Comparison of ENCODE assay signal across 24 cellular contexts in the genomic region with DNA sequence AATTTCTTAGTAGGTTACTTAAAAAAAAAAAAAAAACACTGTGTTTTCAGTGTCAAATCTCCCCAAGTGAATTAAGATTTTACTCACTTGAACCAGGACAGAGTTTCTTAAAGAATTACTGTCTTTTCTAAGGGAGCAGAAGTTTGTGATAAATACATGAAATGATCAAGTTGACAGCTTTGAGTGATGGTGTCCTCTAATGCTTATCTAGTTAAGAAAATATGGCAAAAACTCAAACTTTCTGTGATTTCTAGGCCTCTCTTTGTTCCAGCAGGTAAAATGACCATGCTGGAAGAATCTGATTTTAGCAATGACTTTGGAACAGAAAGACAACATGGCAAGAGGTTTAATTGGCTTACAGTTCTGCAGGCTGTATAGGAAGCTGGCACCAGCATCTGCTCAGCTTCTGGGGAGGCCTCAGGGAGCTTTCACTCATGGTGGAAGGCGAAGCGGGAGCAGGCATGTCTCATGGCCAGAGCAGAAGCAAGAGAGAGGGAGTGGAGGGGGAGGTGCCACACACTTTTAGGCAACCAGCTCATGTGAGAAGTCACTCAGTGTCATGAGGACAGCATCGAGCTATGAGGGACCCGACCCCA. TPM values are rescaled to one million over a fixed set of nuclear protein-coding genes. Genes with fewer than 3 reads are reported as not detected.
DNase-seq lines count a peak whose midpoint lies in the region; ATAC-seq, FAIRE-seq and TF ChIP-seq lines count a peak whose summit lies in the region.
"Had no signal": no experiment of that assay in that cellular context is flagged by ENCODE, and none has a peak within 500 bp of the region (broad histone marks: within the 10 kb centered on the region; RNA-seq: fewer than 3 reads in every experiment).

No MANE protein-coding gene starts in this region.

- H3K27ac ChIP-seq in breast epithelium, result no peak overlapping the region
- H3K27ac ChIP-seq: colonic mucosa, neutrophil, SJCRH30 had no signal

- H3K9me3 ChIP-seq in breast epithelium (no peaks in the 10 kb centered on the region), mucosa of descending colon (no peaks in the 10 kb centered on the region)
- H3K9me3 ChIP-seq: colonic mucosa, neutrophil, psoas muscle, SJCRH30, upper lobe of left lung had no signal

- DNase-seq in MCF 10A (ENCODE audit: unreplicated experiment) (no peak), breast epithelium (ENCODE audit: low spot score in 2 of 2) (no peak), naive B cell (no peak), glomerular visceral epithelial cell (ENCODE audit: extremely low spot score) (no peak), mucosa of descending colon (no peak), frontal cortex (ENCODE audit: low spot score in 2 of 2) (no peak)
- DNase-seq in activated CD8-positive, alpha-beta T cell treated with anti-CD3 and anti-CD28 coated beads for 36 hours, result no peak
- DNase-seq: amniotic stem cell; colonic mucosa; effector memory CD8-positive, alpha-beta T cell; foreskin melanocyte; islet precursor cell; NCI-H1694; NCI-H510A; psoas muscle; SJCRH30; stimulated activated CD4-positive, alpha-beta T cell treated with anti-CD3 and anti-CD28 coated beads, Interleukin-15, amount 100 ng/mL, for 24 hours; T-helper 1 cell; upper lobe of left lung had no signal

- intact Hi-C loops in MCF 10A (cut with micrococcal nuclease) (no loop called here), breast epithelium (cut with DNase I; ENCODE audit: low total_unique reads) (no loop called here), mucosa of descending colon (cut with DNase I, micrococcal nuclease) (no loop called here)
- intact Hi-C loops in activated CD8-positive, alpha-beta T cell treated with anti-CD3 and anti-CD28 coated beads for 36 hours (cut with micrococcal nuclease), result loop anchor here (10.0 kb wide), 2 partner anchors 183 to 297 kb away; a partner anchor contains a TSS

- H3K4me1 Mint-ChIP-seq in MCF 10A (ENCODE audit: insufficient read depth, unreplicated experiment), result peaks cover 15% of the 10 kb centered on the region
- peaks cover 86% of the 10 kb centered on the region for H3K4me1 Mint-ChIP-seq in activated CD8-positive, alpha-beta T cell treated with anti-CD3 and anti-CD28 coated beads for 36 hours (ENCODE audit: low read depth)
- peaks cover 74 to 90% (median 84%) of the 10 kb centered on the region in 3 donors for H3K4me1 Mint-ChIP-seq in naive B cell

- H3K36me3 ChIP-seq in breast epithelium, result no peaks in the 10 kb centered on the region
- no peaks in the 10 kb centered on the region for H3K36me3 ChIP-seq in mucosa of descending colon (ENCODE audit: low read depth)
- H3K36me3 ChIP-seq: colonic mucosa, neutrophil, SJCRH30, upper lobe of left lung had no signal

- BruUV-seq in MCF 10A (replicated peaks; lab: Mats Ljungman, UMichigan), result no TSS peak

- TF ChIP-seq CTCF in MCF 10A (IDR thresholded peaks at IDR 0.05; ENCODE audit: unreplicated experiment) (no peak), breast epithelium (IDR thresholded peaks at IDR 0.05) (no peak), mucosa of descending colon (IDR thresholded peaks at IDR 0.05) (no peak)
- TF ChIP-seq CTCF in activated CD8-positive, alpha-beta T cell treated with anti-CD3 and anti-CD28 coated beads for 36 hours (IDR thresholded peaks at IDR 0.05), result no peak

- no peak for ATAC-seq in activated CD8-positive, alpha-beta T cell treated with anti-CD3 and anti-CD28 coated beads for 36 hours
- ATAC-seq in naive B cell (ENCODE audit: low read depth in 2 of 2) (no peak), HG02870 (IDR thresholded peaks at IDR 0.05; ENCODE audit: unreplicated experiment) (no peak), mucosa of descending colon (no peak)
- ATAC-seq: effector memory CD8-positive, alpha-beta T cell; Panc1 had no signal

- FAIRE-seq in frontal cortex (lab: Jason Lieb, UNC), result no peak
- FAIRE-seq: GM12891, H54 had no signal

- TF ChIP-seq POLR2A in breast epithelium (IDR thresholded peaks at IDR 0.05), result no peak

- H3K4me3 ChIP-seq in breast epithelium (no peak overlapping the region), mucosa of descending colon (no peak overlapping the region)
- H3K4me3 ChIP-seq: colonic mucosa, psoas muscle, SJCRH30, upper lobe of left lung had no signal

- H3K4me3 Mint-ChIP-seq in MCF 10A (ENCODE audit: unreplicated experiment) (no peak overlapping the region), naive B cell (peak overlapping the region in 2 of 8 donors; percentile 57 to 65)
- no peak overlapping the region for H3K4me3 Mint-ChIP-seq in activated CD8-positive, alpha-beta T cell treated with anti-CD3 and anti-CD28 coated beads for 36 hours
- H3K4me3 Mint-ChIP-seq: effector memory CD8-positive, alpha-beta T cell had no signal

- H3K9me3 Mint-ChIP-seq in MCF 10A (ENCODE audit: unreplicated experiment) (no peaks in the 10 kb centered on the region), naive B cell (peaks cover 0 to 3% (median 0%) of the 10 kb centered on the region in 7 donors)
- H3K9me3 Mint-ChIP-seq in activated CD8-positive, alpha-beta T cell treated with anti-CD3 and anti-CD28 coated beads for 36 hours, result peaks cover 5% of the 10 kb centered on the region
- H3K9me3 Mint-ChIP-seq: effector memory CD8-positive, alpha-beta T cell had no signal

- no peaks in the 10 kb centered on the region for H3K27me3 ChIP-seq in breast epithelium
- H3K27me3 ChIP-seq: colonic mucosa, neutrophil, SJCRH30, upper lobe of left lung had no signal

- H3K27ac Mint-ChIP-seq in MCF 10A (ENCODE audit: low read depth, unreplicated experiment) (peak overlapping the region; percentile 50), naive B cell (peak overlapping the region; percentile 38 to 100 (median 70))
- H3K27ac Mint-ChIP-seq in activated CD8-positive, alpha-beta T cell treated with anti-CD3 and anti-CD28 coated beads for 36 hours, result peak overlapping the region; percentile 98

- POLR2A ChIA-PET in MCF 10A (lab: Yijun Ruan, JAX), result interaction anchor here (0.7 kb wide), 1 partner anchor 198 kb away, joined by 3 read pairs; no protein-coding TSS in a partner anchor
- POLR2A ChIA-PET in activated CD8-positive, alpha-beta T cell treated with anti-CD3 and anti-CD28 coated beads for 36 hours (lab: Charles Lee), result no interaction called here

- H3K4me1 ChIP-seq in breast epithelium (no peaks in the 10 kb centered on the region), mucosa of descending colon (ENCODE audit: low read depth) (peaks cover 11% of the 10 kb centered on the region)
- H3K4me1 ChIP-seq: colonic mucosa, SJCRH30 had no signal

- CTCF ChIA-PET in MCF 10A (lab: Yijun Ruan, JAX), result interaction anchor here (0.7 to 1.6 kb wide), 3 partner anchors 21 to 96 kb away, joined by 3 to 11 read pairs (median 3); no protein-coding TSS in a partner anchor
- CTCF ChIA-PET in activated CD8-positive, alpha-beta T cell treated with anti-CD3 and anti-CD28 coated beads for 36 hours (lab: Charles Lee), result interaction anchor here (1.2 to 1.6 kb wide), 3 partner anchors 18 to 74 kb away, joined by 3 to 4 read pairs (median 3); no protein-coding TSS in a partner anchor

- H3K36me3 Mint-ChIP-seq in MCF 10A (ENCODE audit: insufficient read depth, unreplicated experiment), result no peaks in the 10 kb centered on the region
- H3K36me3 Mint-ChIP-seq in activated CD8-positive, alpha-beta T cell treated with anti-CD3 and anti-CD28 coated beads for 36 hours (ENCODE audit: low read depth), result peaks cover 25% of the 10 kb centered on the region
- H3K36me3 Mint-ChIP-seq in naive B cell, result no peaks in the 10 kb centered on the region

- H3K27me3 Mint-ChIP-seq in MCF 10A (ENCODE audit: insufficient read depth, unreplicated experiment) (no peaks in the 10 kb centered on the region), naive B cell (no peaks in the 10 kb centered on the region)
- no peaks in the 10 kb centered on the region for H3K27me3 Mint-ChIP-seq in activated CD8-positive, alpha-beta T cell treated with anti-CD3 and anti-CD28 coated beads for 36 hours
- H3K27me3 Mint-ChIP-seq: effector memory CD8-positive, alpha-beta T cell had no signal

RNA-seq across cellular contexts. Expression of a gene that starts 6.6 kb away (rescaled TPM):
- 7.0 and 7.7 TPM in 2 replicates for total RNA-seq in MCF 10A (2022)
- total RNA-seq in breast epithelium, result 10 to 100 TPM; 17.0 to 38.8 (median 21.3) TPM
- total RNA-seq in activated CD8-positive, alpha-beta T cell treated with anti-CD3 and anti-CD28 coated beads for 36 hours, result 10 to 100 TPM; 70.7 to 72.7 TPM
- polyA plus RNA-seq in naive B cell (ENCODE audit: low read depth in 6 of 6), result 100 to 1,000 TPM in 5 of 6 donors, 10 to 100 TPM in 1; 99.3 to 132 (median 105) TPM
- total RNA-seq in mucosa of descending colon, result 10 to 100 TPM; 26.4 to 31.3 (median 27.3) TPM
- total RNA-seq in frontal cortex, result 68.9 TPM
